ENCODE assay signal across 8 cellular contexts in genomic region chr6:36596359-36596758, GRCh38. TPM values are rescaled to one million over a fixed set of nuclear protein-coding genes. Genes with fewer than 3 reads are reported as not detected.
DNase-seq lines count a peak whose midpoint lies in the region; ATAC-seq and TF ChIP-seq lines count a peak whose summit lies in the region.

No MANE protein-coding gene starts in this region.

- peaks cover 46% of the 10 kb centered on the region for H3K36me3 ChIP-seq in CD8-positive, alpha-beta T cell (ENCODE audit: insufficient read depth, low read length)
- H3K36me3 ChIP-seq in duodenal mucosa (ENCODE audit: control insufficient read depth in 1 of 2, insufficient read depth in 2 of 2, low read length in 2 of 2) = peaks cover 34 to 43% of the 10 kb centered on the region in 2 donors

- CTCF ChIA-PET in CD8-positive, alpha-beta T cell (lab: Charles Lee) = interaction anchor here (0.6 to 2.2 kb wide), 6 partner anchors 16 to 971 kb away, joined by 3 to 6 read pairs (median 3); no protein-coding TSS in a partner anchor

- POLR2A ChIA-PET in CD8-positive, alpha-beta T cell (lab: Charles Lee) = interaction anchor here (0.7 to 10.2 kb wide), 7 partner anchors 10 to 1840 kb away, joined by 3 to 141 read pairs (median 9); partner anchors contain the start of gene KCTD20

- H3K9me3 ChIP-seq in CD8-positive, alpha-beta T cell (ENCODE audit: low read length) = no peaks in the 10 kb centered on the region
- no peaks in the 10 kb centered on the region for H3K9me3 ChIP-seq in duodenal mucosa (ENCODE audit: control insufficient read depth in 1 of 2, low read length in 2 of 2)

- peaks cover 68% of the 10 kb centered on the region for H3K36me3 Mint-ChIP-seq in CD8-positive, alpha-beta T cell
- peaks cover 73% of the 10 kb centered on the region for H3K36me3 Mint-ChIP-seq in nephron progenitor cell (ENCODE audit: low read depth)

- H3K4me3 Mint-ChIP-seq in CD8-positive, alpha-beta T cell = peak overlapping the region; percentile 97
- H3K4me3 Mint-ChIP-seq in nephron progenitor cell = peak overlapping the region; percentile 99

- peak overlapping the region; percentile 74 for H3K4me3 ChIP-seq in CD8-positive, alpha-beta T cell (ENCODE audit: low read depth, low read length)
- H3K4me3 ChIP-seq in duodenal mucosa (ENCODE audit: low read depth in 1 of 2, low read length in 2 of 2) = peak overlapping the region; percentile 76 to 92

- TF ChIP-seq CTCF in CD8-positive, alpha-beta T cell (IDR thresholded peaks at IDR 0.05) = no peak
- no peak for TF ChIP-seq CTCF in nephron progenitor cell (IDR thresholded peaks at IDR 0.05)

- H3K9ac ChIP-seq in duodenal mucosa (ENCODE audit: low read depth in 1 of 2, low read length in 2 of 2) = peak overlapping the region; percentile 70 to 96

- H3K4me1 Mint-ChIP-seq in CD8-positive, alpha-beta T cell (ENCODE audit: low read depth) = peaks cover 62% of the 10 kb centered on the region
- peaks cover 58% of the 10 kb centered on the region for H3K4me1 Mint-ChIP-seq in nephron progenitor cell

- intact Hi-C loops in CD8-positive, alpha-beta T cell (cut with DNase I, micrococcal nuclease) = loop anchor here (5.0 to 10.0 kb wide), 4 partner anchors 472 to 912 kb away; partner anchors contain the start of genes FKBP5 (in 1 of the 2), MAPK14 (in 1 of the 2) and PIM1 (in 1 of the 2)

- H3K27ac Mint-ChIP-seq in CD8-positive, alpha-beta T cell = peak overlapping the region; percentile 99
- H3K27ac Mint-ChIP-seq in nephron progenitor cell = peak overlapping the region; percentile 100

- no peak for ATAC-seq in CD8-positive, alpha-beta T cell

- peaks cover 63% of the 10 kb centered on the region for H3K4me1 ChIP-seq in CD8-positive, alpha-beta T cell (ENCODE audit: insufficient read depth, low read length)
- peaks cover 31 to 48% of the 10 kb centered on the region in 2 donors for H3K4me1 ChIP-seq in duodenal mucosa (ENCODE audit: control insufficient read depth in 1 of 2, insufficient read depth in 2 of 2, low read length in 2 of 2)

- H3K27me3 ChIP-seq in CD8-positive, alpha-beta T cell (ENCODE audit: insufficient read depth, low read length) = no peaks in the 10 kb centered on the region
- no peaks in the 10 kb centered on the region for H3K27me3 ChIP-seq in duodenal mucosa (ENCODE audit: control insufficient read depth in 1 of 2, insufficient read depth in 2 of 2, low read length in 2 of 2)

- H3K9me3 Mint-ChIP-seq in CD8-positive, alpha-beta T cell = no peaks in the 10 kb centered on the region
- peaks cover 5% of the 10 kb centered on the region for H3K9me3 Mint-ChIP-seq in nephron progenitor cell

- no peak for DNase-seq in CD8-positive, alpha-beta T cell
- peak; percentile 28 to 54 for DNase-seq in NCI-H524 (lab: John Stamatoyannopoulos, UW)
- DNase-seq in nephron progenitor cell = no peak
- DNase-seq in SKM-1 (lab: John Stamatoyannopoulos, UW; ENCODE audit: unreplicated experiment) = no peak
- DNase-seq in amygdala (lab: John Stamatoyannopoulos, UW) = no peak
- no peak for DNase-seq in DMS114 treated with DMSO at 0.1 percent for 48 hours (lab: John Stamatoyannopoulos, UW; ENCODE audit: unreplicated experiment)
- no peak for DNase-seq in NCI-H526 (lab: John Stamatoyannopoulos, UW)

- H3K27me3 Mint-ChIP-seq in CD8-positive, alpha-beta T cell (ENCODE audit: low read depth) = no peaks in the 10 kb centered on the region
- H3K27me3 Mint-ChIP-seq in nephron progenitor cell (ENCODE audit: low read depth, poor library complexity) = peaks cover 9% of the 10 kb centered on the region

- peak overlapping the region; percentile 95 for H3K27ac ChIP-seq in CD8-positive, alpha-beta T cell (ENCODE audit: low read depth, low read length)
- no peak overlapping the region for H3K27ac ChIP-seq in duodenal mucosa (ENCODE audit: low read depth, low read length)

RNA-seq across cellular contexts. Expression of gene SRSF3, which starts 2.2 kb away (rescaled TPM):
- total RNA-seq in CD8-positive, alpha-beta T cell = 100 to 1,000 TPM; 620 to 627 TPM

RNA-seq across cellular contexts. Expression of gene STK38, which starts 49.1 kb away (rescaled TPM):
- 10 to 100 TPM; 37.6 to 38.7 TPM for total RNA-seq in CD8-positive, alpha-beta T cell

Comparison
In these comparisons a context has a peak if more than half of its experiments do, and no peak if none do; other contexts are left out.
1. DNase-seq: peak in NCI-H524 (2 of 2); none in CD8-positive, alpha-beta T cell (0 of 7), nephron progenitor cell (single experiment), SKM-1 (single experiment), amygdala (0 of 56), DMS114 treated with DMSO at 0.1 percent for 48 hours (single experiment) and NCI-H526 (0 of 2).